In genomic region chr20:13718161-13718560, GRCh38 we compare ENCODE assay signal across 17 cellular contexts.
DNase-seq lines count a peak whose midpoint lies in the region; ATAC-seq and TF ChIP-seq lines count a peak whose summit lies in the region.
"Had no signal": no experiment of that assay in that cellular context is flagged by ENCODE, and none has a peak within 500 bp of the region (broad histone marks: within the 10 kb centered on the region; RNA-seq: fewer than 3 reads in every experiment).

No MANE protein-coding gene starts in this region.

- H3K4me3 Mint-ChIP-seq in WTC11, result no peak overlapping the region
- H3K4me3 Mint-ChIP-seq: neural crest cell; T-helper 1 cell treated with Interleukin-12 subunit alpha and Interleukin-12 subunit beta and Interleukin-4 antibody, amounts not matched to agents 30 μg/mL and 1 μg/mL, for 36 hours had no signal

- peaks cover 5% of the 10 kb centered on the region for H3K9me3 Mint-ChIP-seq in WTC11
- H3K9me3 Mint-ChIP-seq: neural crest cell; T-helper 1 cell treated with Interleukin-12 subunit alpha and Interleukin-12 subunit beta and Interleukin-4 antibody, amounts not matched to agents 30 μg/mL and 1 μg/mL, for 36 hours had no signal

- TF ChIP-seq POLR2A in body of pancreas (IDR thresholded peaks at IDR 0.05), result no peak

- no peaks in the 10 kb centered on the region for H3K4me1 ChIP-seq in body of pancreas
- H3K4me1 ChIP-seq: suprapubic skin had no signal

- no peak overlapping the region for H3K27ac ChIP-seq in body of pancreas
- H3K27ac ChIP-seq: HL-60, PC-9, suprapubic skin had no signal

- DNase-seq in WTC11 (ENCODE audit: low spot score), result no peak
- no peak for DNase-seq in mucosa of gallbladder (ENCODE audit: low spot score)
- no peak for DNase-seq in anterior cingulate cortex (lab: John Stamatoyannopoulos, UW)
- no peak for DNase-seq in body of pancreas
- DNase-seq in NCI-H1105 (lab: John Stamatoyannopoulos, UW), result no peak
- DNase-seq: activated CD4-positive, alpha-beta T cell treated with anti-CD3 and anti-CD28 coated beads for 4 hours; MM.1S; NCI-H2171 treated with DMSO at 0.1 percent for 48 hours; PC-9 had no signal

- intact Hi-C loops in body of pancreas (cut with DNase I), result no loop called here

- peaks cover 39% of the 10 kb centered on the region for H3K36me3 Mint-ChIP-seq in WTC11

- peaks cover 13% of the 10 kb centered on the region for H3K4me1 Mint-ChIP-seq in WTC11
- H3K4me1 Mint-ChIP-seq: neural crest cell had no signal

- 93 to 98% methylated on average over 2 of the region's 2 CpGs for WGBS in body of pancreas, 2 donors

- H3K4me3 ChIP-seq in body of pancreas, result no peak overlapping the region
- H3K4me3 ChIP-seq: BLaER1 treated with 17β-estradiol and CSF1 and Interleukin-3, amounts not matched to agents 10 nM and 100 nM; PC-9; suprapubic skin had no signal

- H3K27ac Mint-ChIP-seq in WTC11, result peak overlapping the region; percentile 86
- H3K27ac Mint-ChIP-seq: T-helper 1 cell treated with Interleukin-12 subunit alpha and Interleukin-12 subunit beta and Interleukin-4 antibody, amounts not matched to agents 30 μg/mL and 1 μg/mL, for 36 hours had no signal

- peak; percentile 27 for ATAC-seq in GM18870 (IDR thresholded peaks at IDR 0.05; ENCODE audit: unreplicated experiment)
- ATAC-seq in GM21619 (IDR thresholded peaks at IDR 0.05; ENCODE audit: unreplicated experiment), result peak; percentile 33
- ATAC-seq in HG03060 (IDR thresholded peaks at IDR 0.05; ENCODE audit: low read depth, unreplicated experiment), result peak; percentile 9
- ATAC-seq in WTC11, result no peak
- no peak for ATAC-seq in body of pancreas

- H3K27me3 ChIP-seq in body of pancreas, result no peaks in the 10 kb centered on the region
- H3K27me3 ChIP-seq: BLaER1 treated with 17β-estradiol and CSF1 and Interleukin-3, amounts not matched to agents 10 nM and 100 nM; suprapubic skin had no signal

- no peaks in the 10 kb centered on the region for H3K27me3 Mint-ChIP-seq in WTC11 (ENCODE audit: low read depth)

- peaks cover 13 to 17% of the 10 kb centered on the region in 2 donors for H3K36me3 ChIP-seq in body of pancreas (replicated peaks in 1 of 2; ENCODE audit: insufficient read depth in 1 of 2, low read depth in 2 of 2)

- no peaks in the 10 kb centered on the region for H3K9me3 ChIP-seq in body of pancreas
- H3K9me3 ChIP-seq: BLaER1 treated with 17β-estradiol and CSF1 and Interleukin-3, amounts not matched to agents 10 nM and 100 nM; suprapubic skin had no signal

- no peak for TF ChIP-seq CTCF in WTC11 (IDR thresholded peaks at IDR 0.05)
- TF ChIP-seq CTCF in body of pancreas (IDR thresholded peaks at IDR 0.05), result no peak

- POLR2A ChIA-PET in WTC11 (lab: Charles Lee), result no interaction called here

- CTCF ChIA-PET in WTC11 (lab: Charles Lee), result interaction anchor here (1.0 kb wide), 1 partner anchor 54 kb away, joined by 3 read pairs; no protein-coding TSS in a partner anchor

TF ChIP-seq in WTC11, 78 proteins besides CTCF, POLR2A, EP300 and RAD21 (continues in another document):
- TF ChIP-seq USF2 (CRISPR knock-in tag; IDR thresholded peaks at IDR 0.05), result no peak
- no peak for TF ChIP-seq ZNF232 (CRISPR knock-in tag; IDR thresholded peaks at IDR 0.05)
- no peak for TF ChIP-seq FOXK1 (CRISPR knock-in tag; IDR thresholded peaks at IDR 0.05)
- TF ChIP-seq MLX (CRISPR knock-in tag; IDR thresholded peaks at IDR 0.05), result no peak
- no peak for TF ChIP-seq ZNF671 (CRISPR knock-in tag; IDR thresholded peaks at IDR 0.05)
- TF ChIP-seq FOXP4 (CRISPR knock-in tag; IDR thresholded peaks at IDR 0.05), result no peak
- no peak for TF ChIP-seq USF1 (CRISPR knock-in tag; IDR thresholded peaks at IDR 0.05)
- no peak for TF ChIP-seq ZBTB21 (CRISPR knock-in tag; IDR thresholded peaks at IDR 0.05; ENCODE audit: borderline replicate concordance)
- no peak for TF ChIP-seq GRHL2 (CRISPR knock-in tag; IDR thresholded peaks at IDR 0.05; ENCODE audit: insufficient replicate concordance, severe bottlenecking)
- no peak for TF ChIP-seq ZSCAN18 (CRISPR knock-in tag; IDR thresholded peaks at IDR 0.05)
- TF ChIP-seq ZNF396 (CRISPR knock-in tag; IDR thresholded peaks at IDR 0.05; ENCODE audit: borderline replicate concordance), result no peak
- TF ChIP-seq AFF4 (CRISPR knock-in tag; IDR thresholded peaks at IDR 0.05; ENCODE audit: borderline replicate concordance), result no peak
- no peak for TF ChIP-seq TEAD4 (CRISPR knock-in tag; IDR thresholded peaks at IDR 0.05)
- TF ChIP-seq NR2C2 (CRISPR knock-in tag; IDR thresholded peaks at IDR 0.05), result no peak

Comparison
In these comparisons a context has a peak if more than half of its experiments do, and no peak if none do; other contexts are left out.
1. ATAC-seq: peak in GM18870 (single experiment), GM21619 (single experiment) and HG03060 (single experiment); none in WTC11 (single experiment) and body of pancreas (single experiment).